Comparison of ENCODE assay signal across 11 cellular contexts in genomic region chr3:43870110-43870509, GRCh38.
A peak's percentile ranks its signal among the peaks of the same experiment; 100 is the strongest.
DNase-seq lines count a peak whose midpoint lies in the region; ATAC-seq and TF ChIP-seq lines count a peak whose summit lies in the region.
"Had no signal": no experiment of that assay in that cellular context is flagged by ENCODE, and none has a peak within 500 bp of the region (broad histone marks: within the 10 kb centered on the region; RNA-seq: fewer than 3 reads in every experiment).

No MANE protein-coding gene starts in this region.

- H3K27ac ChIP-seq in AG04450 (ENCODE audit: low read depth, low read length) (peak overlapping the region; percentile 34), Karpas-422 (ENCODE audit: low read length) (no peak overlapping the region), MM.1S (ENCODE audit: low read length) (no peak overlapping the region)

- DNase-seq in AG04450 (ENCODE audit: low read depth, low spot score) (peak; percentile 26), M059J (ENCODE audit: low read depth) (peak; percentile 89), choroid plexus epithelial cell (ENCODE audit: low read depth) (peak; percentile 74), lung microvascular endothelial cell (ENCODE audit: low read depth in 2 of 2) (peak; percentile 50 to 73), Karpas-422 (no peak), H7 (no peak), MM.1S (no peak)
- DNase-seq: activated CD4-positive, alpha-beta T cell treated with anti-CD3 and anti-CD28 coated beads for 48 hours; NCI-H1930; Right ventricle myocardium superior had no signal

- H4K20me1 ChIP-seq in Karpas-422 (ENCODE audit: insufficient read depth, low read depth, low read length) (no peaks in the 10 kb centered on the region), MM.1S (ENCODE audit: insufficient read depth, low read length) (no peaks in the 10 kb centered on the region)

- H3K36me3 ChIP-seq in Karpas-422 (ENCODE audit: insufficient read depth, low read length) (no peaks in the 10 kb centered on the region), H7 (replicated peaks; ENCODE audit: control insufficient read depth, insufficient read depth, low read length) (no peaks in the 10 kb centered on the region), MM.1S (replicated peaks; ENCODE audit: insufficient read depth, low read length) (no peaks in the 10 kb centered on the region)

- ATAC-seq in HG02885 (IDR thresholded peaks at IDR 0.05; ENCODE audit: poor library complexity, unreplicated experiment), result no peak

- no peak overlapping the region for H2AFZ ChIP-seq in Karpas-422 (ENCODE audit: low read length)
- no peak overlapping the region for H2AFZ ChIP-seq in MM.1S (ENCODE audit: low read length)

- H3K4me1 ChIP-seq in Karpas-422 (ENCODE audit: low read length), result no peaks in the 10 kb centered on the region
- H3K4me1 ChIP-seq in MM.1S (ENCODE audit: low read length), result no peaks in the 10 kb centered on the region

- H3K9me3 ChIP-seq in AG04450 (ENCODE audit: control insufficient read depth, insufficient read depth, low read length) (no peaks in the 10 kb centered on the region), Karpas-422 (ENCODE audit: low read length) (no peaks in the 10 kb centered on the region), MM.1S (replicated peaks; ENCODE audit: insufficient read depth, low read length) (no peaks in the 10 kb centered on the region)

- H3K4me3 ChIP-seq in AG04450 (ENCODE audit: low read depth, low read length) (no peak overlapping the region), choroid plexus epithelial cell (ENCODE audit: low read depth, low read length) (no peak overlapping the region), Karpas-422 (ENCODE audit: low read length) (no peak overlapping the region), H7 (ENCODE audit: insufficient read depth, low read depth, low read length) (no peak overlapping the region), MM.1S (ENCODE audit: low read length) (no peak overlapping the region)

- H3K9me2 ChIP-seq in Karpas-422 (replicated peaks; ENCODE audit: insufficient read depth, low read length) (no peaks in the 10 kb centered on the region), MM.1S (replicated peaks; ENCODE audit: insufficient read depth, low read length) (no peaks in the 10 kb centered on the region)

- CTCF ChIA-PET in AG04450 (lab: Charles Lee), result interaction anchor here (0.5 to 9.0 kb wide), 3 partner anchors 15 to 1958 kb away, joined by 3 to 83 read pairs (median 4); no protein-coding TSS in a partner anchor

- POLR2A ChIA-PET in AG04450 (lab: Yijun Ruan, JAX), result interaction anchor here (1.2 to 1.7 kb wide), 2 partner anchors 13 to 117 kb away, joined by 3 to 4 read pairs; no protein-coding TSS in a partner anchor

- H3K27me3 ChIP-seq in AG04450 (ENCODE audit: control insufficient read depth, insufficient read depth, low read length), result no peaks in the 10 kb centered on the region
- no peaks in the 10 kb centered on the region for H3K27me3 ChIP-seq in Karpas-422 (ENCODE audit: low read length)
- no peaks in the 10 kb centered on the region for H3K27me3 ChIP-seq in H7 (ENCODE audit: control insufficient read depth, insufficient read depth, low read length)
- H3K27me3 ChIP-seq in MM.1S (replicated peaks; ENCODE audit: insufficient read depth, low read length), result no peaks in the 10 kb centered on the region

- H3K79me2 ChIP-seq in Karpas-422 (ENCODE audit: low read length) (no peaks in the 10 kb centered on the region), MM.1S (ENCODE audit: low read length) (no peaks in the 10 kb centered on the region)

- H3K9ac ChIP-seq in Karpas-422 (ENCODE audit: low read length), result no peak overlapping the region
- H3K9ac ChIP-seq in MM.1S (ENCODE audit: low read length), result no peak overlapping the region

- H3K4me2 ChIP-seq in Karpas-422 (ENCODE audit: low read depth, low read length, poor library complexity, severe bottlenecking) (no peak overlapping the region), MM.1S (ENCODE audit: low read depth, low read length) (no peak overlapping the region)

- H3F3A ChIP-seq in MM.1S (ENCODE audit: insufficient read depth, low read length), result no peaks in the 10 kb centered on the region

- TF ChIP-seq CTCF in AG04450 (IDR thresholded peaks at IDR 0.05; ENCODE audit: low read depth, low read length) (no peak), choroid plexus epithelial cell (conservative IDR thresholded peaks at IDR 0.05; ENCODE audit: low read depth, low read length) (no peak), MM.1S (IDR thresholded peaks at IDR 0.05; ENCODE audit: low read length) (no peak)

Comparison
In these comparisons a context has a peak if more than half of its experiments do, and no peak if none do; other contexts are left out.
1. DNase-seq: peak in AG04450 (single experiment), M059J (single experiment), choroid plexus epithelial cell (single experiment) and lung microvascular endothelial cell (2 of 2); none in Karpas-422 (single experiment), H7 (single experiment) and MM.1S (single experiment).